1 cellular context compared by ENCODE assay signal in the genomic region with DNA sequence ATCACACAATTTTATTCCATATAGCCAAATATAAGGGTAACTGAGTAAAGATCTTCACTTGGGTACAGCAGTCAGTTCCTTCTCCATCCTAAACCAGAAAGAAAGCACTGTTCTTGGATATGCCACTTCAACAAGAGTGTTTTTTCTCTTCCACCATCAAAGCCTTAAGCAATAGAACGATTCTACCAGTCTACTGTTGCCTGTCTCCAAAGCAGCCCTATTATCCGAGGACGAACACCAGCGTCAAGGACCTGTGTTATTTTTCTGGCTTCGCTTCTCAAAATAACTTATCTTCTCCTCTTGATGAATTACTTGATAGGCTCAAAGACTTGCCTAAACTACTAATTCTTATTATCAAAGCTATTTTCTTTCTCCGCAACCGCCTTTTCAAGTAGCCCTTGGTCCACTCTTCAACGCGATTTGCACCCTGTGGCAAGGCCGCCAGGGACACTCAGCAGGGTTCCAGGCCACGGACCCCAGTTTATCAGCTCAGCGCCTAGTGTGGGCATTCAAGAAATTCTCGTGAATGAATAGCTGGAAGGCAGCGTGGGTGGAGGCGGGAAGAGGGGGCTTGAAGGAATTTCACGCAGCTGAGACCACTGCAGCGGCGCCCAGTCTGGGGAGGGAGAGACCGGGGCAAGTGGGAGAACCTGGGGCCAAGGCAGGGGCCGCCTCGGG.
A peak's percentile ranks its signal among the peaks of the same experiment; 100 is the strongest.
TF ChIP-seq lines count a peak whose summit lies in the region.

No MANE protein-coding gene starts in this region.

TF ChIP-seq in HepG2, 621 proteins besides CTCF, POLR2A, EP300 and RAD21 (continued from another document and continues in another):
- 0 out of 2 replicates have a peak, but pooled peaks have one; percentile 13 for TF ChIP-seq SP140L (CRISPR knock-in tag; IDR thresholded peaks at IDR 0.05; ENCODE audit: borderline replicate concordance)
- no peak for TF ChIP-seq ZNF274 (CRISPR knock-in tag; IDR thresholded peaks at IDR 0.05)
- TF ChIP-seq HNRNPH1 (optimal IDR thresholded peaks at IDR 0.05; ENCODE audit: low read depth, low read length), result no peak
- TF ChIP-seq ZNF558 (CRISPR knock-in tag; IDR thresholded peaks at IDR 0.05; ENCODE audit: borderline replicate concordance), result no peak
- no peak for TF ChIP-seq NCOA2 (CRISPR knock-in tag; IDR thresholded peaks at IDR 0.05)
- no peak; the same call in 1 of the 2 replicates for TF ChIP-seq ZNF572 (CRISPR knock-in tag; IDR thresholded peaks at IDR 0.05)
- TF ChIP-seq ZNF225 (CRISPR knock-in tag; IDR thresholded peaks at IDR 0.05), result peak; percentile 40; the same call in 1 of the 2 replicates
- TF ChIP-seq ATF7 (IDR thresholded peaks at IDR 0.05), result no peak
- no peak for TF ChIP-seq ATF7 (CRISPR knock-in tag; IDR thresholded peaks at IDR 0.05)
- TF ChIP-seq, protein P1, sequence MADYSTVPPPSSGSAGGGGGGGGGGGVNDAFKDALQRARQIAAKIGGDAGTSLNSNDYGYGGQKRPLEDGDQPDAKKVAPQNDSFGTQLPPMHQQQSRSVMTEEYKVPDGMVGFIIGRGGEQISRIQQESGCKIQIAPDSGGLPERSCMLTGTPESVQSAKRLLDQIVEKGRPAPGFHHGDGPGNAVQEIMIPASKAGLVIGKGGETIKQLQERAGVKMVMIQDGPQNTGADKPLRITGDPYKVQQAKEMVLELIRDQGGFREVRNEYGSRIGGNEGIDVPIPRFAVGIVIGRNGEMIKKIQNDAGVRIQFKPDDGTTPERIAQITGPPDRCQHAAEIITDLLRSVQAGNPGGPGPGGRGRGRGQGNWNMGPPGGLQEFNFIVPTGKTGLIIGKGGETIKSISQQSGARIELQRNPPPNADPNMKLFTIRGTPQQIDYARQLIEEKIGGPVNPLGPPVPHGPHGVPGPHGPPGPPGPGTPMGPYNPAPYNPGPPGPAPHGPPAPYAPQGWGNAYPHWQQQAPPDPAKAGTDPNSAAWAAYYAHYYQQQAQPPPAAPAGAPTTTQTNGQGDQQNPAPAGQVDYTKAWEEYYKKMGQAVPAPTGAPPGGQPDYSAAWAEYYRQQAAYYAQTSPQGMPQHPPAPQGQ (CRISPR knock-in tag; IDR thresholded peaks at IDR 0.05; ENCODE audit: borderline replicate concordance), result no peak
- no peak for TF ChIP-seq ASH2L (IDR thresholded peaks at IDR 0.05; ENCODE audit: insufficient read length, low read depth, low read length)
- TF ChIP-seq, protein P2, sequence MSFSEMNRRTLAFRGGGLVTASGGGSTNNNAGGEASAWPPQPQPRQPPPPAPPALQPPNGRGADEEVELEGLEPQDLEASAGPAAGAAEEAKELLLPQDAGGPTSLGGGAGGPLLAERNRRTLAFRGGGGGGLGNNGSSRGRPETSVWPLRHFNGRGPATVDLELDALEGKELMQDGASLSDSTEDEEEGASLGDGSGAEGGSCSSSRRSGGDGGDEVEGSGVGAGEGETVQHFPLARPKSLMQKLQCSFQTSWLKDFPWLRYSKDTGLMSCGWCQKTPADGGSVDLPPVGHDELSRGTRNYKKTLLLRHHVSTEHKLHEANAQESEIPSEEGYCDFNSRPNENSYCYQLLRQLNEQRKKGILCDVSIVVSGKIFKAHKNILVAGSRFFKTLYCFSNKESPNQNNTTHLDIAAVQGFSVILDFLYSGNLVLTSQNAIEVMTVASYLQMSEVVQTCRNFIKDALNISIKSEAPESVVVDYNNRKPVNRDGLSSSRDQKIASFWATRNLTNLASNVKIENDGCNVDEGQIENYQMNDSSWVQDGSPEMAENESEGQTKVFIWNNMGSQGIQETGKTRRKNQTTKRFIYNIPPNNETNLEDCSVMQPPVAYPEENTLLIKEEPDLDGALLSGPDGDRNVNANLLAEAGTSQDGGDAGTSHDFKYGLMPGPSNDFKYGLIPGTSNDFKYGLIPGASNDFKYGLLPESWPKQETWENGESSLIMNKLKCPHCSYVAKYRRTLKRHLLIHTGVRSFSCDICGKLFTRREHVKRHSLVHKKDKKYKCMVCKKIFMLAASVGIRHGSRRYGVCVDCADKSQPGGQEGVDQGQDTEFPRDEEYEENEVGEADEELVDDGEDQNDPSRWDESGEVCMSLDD (CRISPR knock-in tag; IDR thresholded peaks at IDR 0.05; ENCODE audit: borderline replicate concordance), result no peak
- TF ChIP-seq CREM (IDR thresholded peaks at IDR 0.05), result no peak
- TF ChIP-seq CREM (CRISPR knock-in tag; IDR thresholded peaks at IDR 0.05), result no peak
- no peak for TF ChIP-seq HNRNPLL (IDR thresholded peaks at IDR 0.05; ENCODE audit: low read depth, low read length, poor library complexity, severe bottlenecking)
- no peak for TF ChIP-seq ZKSCAN1 (IDR thresholded peaks at IDR 0.05; ENCODE audit: low read length)
- TF ChIP-seq, protein P3, sequence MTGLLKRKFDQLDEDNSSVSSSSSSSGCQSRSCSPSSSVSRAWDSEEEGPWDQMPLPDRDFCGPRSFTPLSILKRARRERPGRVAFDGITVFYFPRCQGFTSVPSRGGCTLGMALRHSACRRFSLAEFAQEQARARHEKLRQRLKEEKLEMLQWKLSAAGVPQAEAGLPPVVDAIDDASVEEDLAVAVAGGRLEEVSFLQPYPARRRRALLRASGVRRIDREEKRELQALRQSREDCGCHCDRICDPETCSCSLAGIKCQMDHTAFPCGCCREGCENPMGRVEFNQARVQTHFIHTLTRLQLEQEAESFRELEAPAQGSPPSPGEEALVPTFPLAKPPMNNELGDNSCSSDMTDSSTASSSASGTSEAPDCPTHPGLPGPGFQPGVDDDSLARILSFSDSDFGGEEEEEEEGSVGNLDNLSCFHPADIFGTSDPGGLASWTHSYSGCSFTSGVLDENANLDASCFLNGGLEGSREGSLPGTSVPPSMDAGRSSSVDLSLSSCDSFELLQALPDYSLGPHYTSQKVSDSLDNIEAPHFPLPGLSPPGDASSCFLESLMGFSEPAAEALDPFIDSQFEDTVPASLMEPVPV (CRISPR knock-in tag; IDR thresholded peaks at IDR 0.05), result no peak
- no peak for TF ChIP-seq RAD51 (IDR thresholded peaks at IDR 0.05; ENCODE audit: borderline replicate concordance)
- TF ChIP-seq, protein P4, sequence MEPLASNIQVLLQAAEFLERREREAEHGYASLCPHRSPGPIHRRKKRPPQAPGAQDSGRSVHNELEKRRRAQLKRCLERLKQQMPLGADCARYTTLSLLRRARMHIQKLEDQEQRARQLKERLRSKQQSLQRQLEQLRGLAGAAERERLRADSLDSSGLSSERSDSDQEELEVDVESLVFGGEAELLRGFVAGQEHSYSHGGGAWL (CRISPR knock-in tag; IDR thresholded peaks at IDR 0.05), result no peak
- TF ChIP-seq HDAC2 (CRISPR knock-in tag; IDR thresholded peaks at IDR 0.05), result no peak
- no peak for TF ChIP-seq ZNF253 (CRISPR knock-in tag; IDR thresholded peaks at IDR 0.05; ENCODE audit: borderline replicate concordance)
- TF ChIP-seq ZFY (CRISPR knock-in tag; IDR thresholded peaks at IDR 0.05), result no peak
- no peak for TF ChIP-seq IRF2 (CRISPR knock-in tag; IDR thresholded peaks at IDR 0.05)
- TF ChIP-seq, protein P5, sequence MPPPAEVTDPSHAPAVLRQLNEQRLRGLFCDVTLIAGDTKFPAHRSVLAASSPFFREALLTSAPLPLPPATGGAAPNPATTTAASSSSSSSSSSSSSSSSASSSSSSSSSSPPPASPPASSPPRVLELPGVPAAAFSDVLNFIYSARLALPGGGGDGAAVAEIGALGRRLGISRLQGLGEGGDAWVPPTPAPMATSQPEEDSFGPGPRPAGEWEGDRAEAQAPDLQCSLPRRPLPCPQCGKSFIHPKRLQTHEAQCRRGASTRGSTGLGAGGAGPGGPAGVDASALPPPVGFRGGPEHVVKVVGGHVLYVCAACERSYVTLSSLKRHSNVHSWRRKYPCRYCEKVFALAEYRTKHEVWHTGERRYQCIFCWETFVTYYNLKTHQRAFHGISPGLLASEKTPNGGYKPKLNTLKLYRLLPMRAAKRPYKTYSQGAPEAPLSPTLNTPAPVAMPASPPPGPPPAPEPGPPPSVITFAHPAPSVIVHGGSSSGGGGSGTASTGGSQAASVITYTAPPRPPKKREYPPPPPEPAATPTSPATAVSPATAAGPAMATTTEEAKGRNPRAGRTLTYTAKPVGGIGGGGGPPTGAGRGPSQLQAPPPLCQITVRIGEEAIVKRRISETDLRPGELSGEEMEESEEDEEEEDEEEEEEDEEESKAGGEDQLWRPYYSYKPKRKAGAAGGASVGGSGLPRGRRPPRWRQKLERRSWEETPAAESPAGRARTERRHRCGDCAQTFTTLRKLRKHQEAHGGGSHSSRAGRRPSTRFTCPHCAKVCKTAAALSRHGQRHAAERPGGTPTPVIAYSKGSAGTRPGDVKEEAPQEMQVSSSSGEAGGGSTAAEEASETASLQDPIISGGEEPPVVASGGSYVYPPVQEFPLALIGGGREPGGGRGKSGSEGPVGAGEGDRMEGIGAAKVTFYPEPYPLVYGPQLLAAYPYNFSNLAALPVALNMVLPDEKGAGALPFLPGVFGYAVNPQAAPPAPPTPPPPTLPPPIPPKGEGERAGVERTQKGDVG (CRISPR knock-in tag; IDR thresholded peaks at IDR 0.05; ENCODE audit: borderline replicate concordance), result no peak
- no peak for TF ChIP-seq ZNF501 (CRISPR knock-in tag; IDR thresholded peaks at IDR 0.05)
- no peak for TF ChIP-seq ZNF616 (CRISPR knock-in tag; IDR thresholded peaks at IDR 0.05; ENCODE audit: low read depth)
- TF ChIP-seq, protein P6, sequence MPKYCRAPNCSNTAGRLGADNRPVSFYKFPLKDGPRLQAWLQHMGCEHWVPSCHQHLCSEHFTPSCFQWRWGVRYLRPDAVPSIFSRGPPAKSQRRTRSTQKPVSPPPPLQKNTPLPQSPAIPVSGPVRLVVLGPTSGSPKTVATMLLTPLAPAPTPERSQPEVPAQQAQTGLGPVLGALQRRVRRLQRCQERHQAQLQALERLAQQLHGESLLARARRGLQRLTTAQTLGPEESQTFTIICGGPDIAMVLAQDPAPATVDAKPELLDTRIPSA (CRISPR knock-in tag; IDR thresholded peaks at IDR 0.05; ENCODE audit: borderline replicate concordance), result no peak
- no peak for TF ChIP-seq ZNF510 (CRISPR knock-in tag; IDR thresholded peaks at IDR 0.05; ENCODE audit: low read depth)
- TF ChIP-seq NFKB2 (CRISPR knock-in tag; IDR thresholded peaks at IDR 0.05; ENCODE audit: borderline replicate concordance), result no peak
- no peak for TF ChIP-seq ZNF124 (CRISPR knock-in tag; IDR thresholded peaks at IDR 0.05)
- TF ChIP-seq ZSCAN31 (CRISPR knock-in tag; IDR thresholded peaks at IDR 0.05; ENCODE audit: low read depth), result no peak
- 0 out of 2 replicates have a peak, but pooled peaks have one; percentile 79 for TF ChIP-seq ZNF30 (CRISPR knock-in tag; IDR thresholded peaks at IDR 0.05)
- TF ChIP-seq TBX2 (CRISPR knock-in tag; IDR thresholded peaks at IDR 0.05; ENCODE audit: borderline replicate concordance), result no peak
- no peak for TF ChIP-seq ATRX (CRISPR knock-in tag; IDR thresholded peaks at IDR 0.05; ENCODE audit: borderline replicate concordance)
- TF ChIP-seq MTF2 (CRISPR knock-in tag; IDR thresholded peaks at IDR 0.05; ENCODE audit: borderline replicate concordance), result no peak
- peak; percentile 88 for TF ChIP-seq ZNF546 (CRISPR knock-in tag; conservative IDR thresholded peaks at IDR 0.05)
- no peak for TF ChIP-seq YEATS2 (CRISPR knock-in tag; IDR thresholded peaks at IDR 0.05; ENCODE audit: borderline replicate concordance)
- TF ChIP-seq, protein P7, sequence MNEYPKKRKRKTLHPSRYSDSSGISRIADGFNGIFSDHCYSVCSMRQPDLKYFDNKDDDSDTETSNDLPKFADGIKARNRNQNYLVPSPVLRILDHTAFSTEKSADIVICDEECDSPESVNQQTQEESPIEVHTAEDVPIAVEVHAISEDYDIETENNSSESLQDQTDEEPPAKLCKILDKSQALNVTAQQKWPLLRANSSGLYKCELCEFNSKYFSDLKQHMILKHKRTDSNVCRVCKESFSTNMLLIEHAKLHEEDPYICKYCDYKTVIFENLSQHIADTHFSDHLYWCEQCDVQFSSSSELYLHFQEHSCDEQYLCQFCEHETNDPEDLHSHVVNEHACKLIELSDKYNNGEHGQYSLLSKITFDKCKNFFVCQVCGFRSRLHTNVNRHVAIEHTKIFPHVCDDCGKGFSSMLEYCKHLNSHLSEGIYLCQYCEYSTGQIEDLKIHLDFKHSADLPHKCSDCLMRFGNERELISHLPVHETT (CRISPR knock-in tag; conservative IDR thresholded peaks at IDR 0.05), result no peak
- TF ChIP-seq TAF1 (CRISPR knock-in tag; IDR thresholded peaks at IDR 0.05), result no peak
- 0 out of 2 replicates have a peak, but pooled peaks have one; percentile 47 for TF ChIP-seq MIXL1 (CRISPR knock-in tag; IDR thresholded peaks at IDR 0.05)
- TF ChIP-seq ZNF180 (CRISPR knock-in tag; IDR thresholded peaks at IDR 0.05; ENCODE audit: borderline replicate concordance, low read depth), result no peak
- TF ChIP-seq, protein P8, sequence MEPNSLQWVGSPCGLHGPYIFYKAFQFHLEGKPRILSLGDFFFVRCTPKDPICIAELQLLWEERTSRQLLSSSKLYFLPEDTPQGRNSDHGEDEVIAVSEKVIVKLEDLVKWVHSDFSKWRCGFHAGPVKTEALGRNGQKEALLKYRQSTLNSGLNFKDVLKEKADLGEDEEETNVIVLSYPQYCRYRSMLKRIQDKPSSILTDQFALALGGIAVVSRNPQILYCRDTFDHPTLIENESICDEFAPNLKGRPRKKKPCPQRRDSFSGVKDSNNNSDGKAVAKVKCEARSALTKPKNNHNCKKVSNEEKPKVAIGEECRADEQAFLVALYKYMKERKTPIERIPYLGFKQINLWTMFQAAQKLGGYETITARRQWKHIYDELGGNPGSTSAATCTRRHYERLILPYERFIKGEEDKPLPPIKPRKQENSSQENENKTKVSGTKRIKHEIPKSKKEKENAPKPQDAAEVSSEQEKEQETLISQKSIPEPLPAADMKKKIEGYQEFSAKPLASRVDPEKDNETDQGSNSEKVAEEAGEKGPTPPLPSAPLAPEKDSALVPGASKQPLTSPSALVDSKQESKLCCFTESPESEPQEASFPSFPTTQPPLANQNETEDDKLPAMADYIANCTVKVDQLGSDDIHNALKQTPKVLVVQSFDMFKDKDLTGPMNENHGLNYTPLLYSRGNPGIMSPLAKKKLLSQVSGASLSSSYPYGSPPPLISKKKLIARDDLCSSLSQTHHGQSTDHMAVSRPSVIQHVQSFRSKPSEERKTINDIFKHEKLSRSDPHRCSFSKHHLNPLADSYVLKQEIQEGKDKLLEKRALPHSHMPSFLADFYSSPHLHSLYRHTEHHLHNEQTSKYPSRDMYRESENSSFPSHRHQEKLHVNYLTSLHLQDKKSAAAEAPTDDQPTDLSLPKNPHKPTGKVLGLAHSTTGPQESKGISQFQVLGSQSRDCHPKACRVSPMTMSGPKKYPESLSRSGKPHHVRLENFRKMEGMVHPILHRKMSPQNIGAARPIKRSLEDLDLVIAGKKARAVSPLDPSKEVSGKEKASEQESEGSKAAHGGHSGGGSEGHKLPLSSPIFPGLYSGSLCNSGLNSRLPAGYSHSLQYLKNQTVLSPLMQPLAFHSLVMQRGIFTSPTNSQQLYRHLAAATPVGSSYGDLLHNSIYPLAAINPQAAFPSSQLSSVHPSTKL (CRISPR knock-in tag; IDR thresholded peaks at IDR 0.05), result no peak
- no peak for TF ChIP-seq ELF3 (CRISPR knock-in tag; IDR thresholded peaks at IDR 0.05)
